8 cellular contexts compared by ENCODE assay signal in the genomic region with DNA sequence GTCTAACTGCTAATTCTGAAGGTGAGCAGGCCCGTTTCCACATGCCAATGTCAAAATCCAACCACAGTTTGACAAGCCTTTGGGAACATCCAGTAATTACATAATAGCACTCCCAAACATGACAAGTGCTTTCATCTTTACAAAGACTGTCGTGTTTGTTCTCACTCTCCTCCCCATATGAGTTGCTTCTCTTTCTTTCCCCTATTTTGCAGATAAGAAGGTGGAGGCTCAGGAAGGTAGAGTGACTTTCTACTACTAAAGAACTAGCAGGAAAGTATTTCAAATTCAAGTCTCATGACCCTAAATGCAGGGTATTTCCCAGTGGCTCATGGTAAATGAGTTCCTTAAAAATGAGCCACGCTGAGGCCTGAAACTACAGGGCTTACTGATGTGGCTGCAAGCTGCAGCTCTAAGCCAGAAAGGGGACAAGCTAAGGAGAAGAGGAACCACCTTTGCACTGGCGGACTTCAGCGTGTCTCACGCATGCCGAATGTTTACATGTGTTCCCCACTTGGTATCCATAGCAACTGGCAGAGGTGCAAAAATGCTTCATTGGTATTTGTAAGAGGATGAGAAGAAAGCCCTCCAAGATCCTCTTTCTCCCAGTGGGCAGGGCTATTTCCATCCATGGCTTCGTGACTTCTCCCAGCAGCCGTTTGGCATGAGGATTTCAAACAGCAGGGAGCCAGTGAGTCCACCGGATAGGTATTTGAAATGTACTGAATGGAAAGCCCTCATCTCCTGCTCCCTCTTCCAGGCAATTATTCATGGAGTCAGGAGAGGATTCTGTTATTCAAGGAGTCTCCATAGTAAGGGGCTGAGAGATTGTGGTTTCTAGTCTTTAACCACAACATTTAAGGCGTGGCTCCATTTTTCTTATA. TPM values are rescaled to one million over a fixed set of nuclear protein-coding genes. Genes with fewer than 3 reads are reported as not detected.
A peak's percentile ranks its signal among the peaks of the same experiment; 100 is the strongest.
DNase-seq lines count a peak whose midpoint lies in the region; ATAC-seq lines count a peak whose summit lies in the region.

No MANE protein-coding gene starts in this region.

- no peaks in the 10 kb centered on the region for H3K36me3 ChIP-seq in SJCRH30

- H3K27me3 ChIP-seq in SJCRH30 = no peaks in the 10 kb centered on the region

- H3K4me1 ChIP-seq in SJCRH30 = no peaks in the 10 kb centered on the region

- DNase-seq in NCI-H2227 (lab: John Stamatoyannopoulos, UW; ENCODE audit: unreplicated experiment) = peak; percentile 58
- DNase-seq in NCI-H2227 treated with DMSO at 0.1 percent for 48 hours (lab: John Stamatoyannopoulos, UW) = no peak
- DNase-seq in SJCRH30 = peak; percentile 19 to 33
- peak; percentile 44 for DNase-seq in activated naive CD8-positive, alpha-beta T cell treated with anti-CD3 and anti-CD28 coated beads, Interleukin-2, amount 50 U/mL, for 16 hours (ENCODE audit: low read depth, low spot score)
- peak; percentile 80 for DNase-seq in hepatic stellate cell (ENCODE audit: low spot score)
- peak; percentile 42 to 64 (median 56) for DNase-seq in stimulated activated CD4-positive, alpha-beta T cell treated with anti-CD3 and anti-CD28 coated beads, Interleukin-12 subunit alpha, Interleukin-12 subunit beta, amount 100 ng/mL, for 48 hours (ENCODE audit: low read depth in 2 of 3, low spot score in 1 of 3)
- DNase-seq in DMS53 treated with DMSO at 0.1 percent for 48 hours (lab: John Stamatoyannopoulos, UW; ENCODE audit: unreplicated experiment) = no peak

- no peak overlapping the region for H3K4me3 ChIP-seq in SJCRH30

- peak; percentile 70 for ATAC-seq in HG03095 (IDR thresholded peaks at IDR 0.05; ENCODE audit: unreplicated experiment)

- no peaks in the 10 kb centered on the region for H3K9me3 ChIP-seq in SJCRH30 (replicated peaks)

- no peak overlapping the region for H3K27ac ChIP-seq in SJCRH30

RNA-seq across cellular contexts. Expression of gene CD44, which starts 55.5 kb away (rescaled TPM):
- 0.04 and 0.05 TPM in 2 replicates for total RNA-seq in SJCRH30 (2014; rRNA removed; shearing (Covaris generic))

Comparison
In these comparisons a context has a peak if more than half of its experiments do, and no peak if none do; other contexts are left out.
1. DNase-seq: peak in NCI-H2227 (single experiment), SJCRH30 (2 of 2), activated naive CD8-positive, alpha-beta T cell treated with anti-CD3 and anti-CD28 coated beads, Interleukin-2, amount 50 U/mL, for 16 hours (single experiment), hepatic stellate cell (single experiment) and stimulated activated CD4-positive, alpha-beta T cell treated with anti-CD3 and anti-CD28 coated beads, Interleukin-12 subunit alpha, Interleukin-12 subunit beta, amount 100 ng/mL, for 48 hours (3 of 3); none in NCI-H2227 treated with DMSO at 0.1 percent for 48 hours (single experiment) and DMS53 treated with DMSO at 0.1 percent for 48 hours (single experiment).